ENCODE assay signal across 7 cellular contexts in the genomic region with DNA sequence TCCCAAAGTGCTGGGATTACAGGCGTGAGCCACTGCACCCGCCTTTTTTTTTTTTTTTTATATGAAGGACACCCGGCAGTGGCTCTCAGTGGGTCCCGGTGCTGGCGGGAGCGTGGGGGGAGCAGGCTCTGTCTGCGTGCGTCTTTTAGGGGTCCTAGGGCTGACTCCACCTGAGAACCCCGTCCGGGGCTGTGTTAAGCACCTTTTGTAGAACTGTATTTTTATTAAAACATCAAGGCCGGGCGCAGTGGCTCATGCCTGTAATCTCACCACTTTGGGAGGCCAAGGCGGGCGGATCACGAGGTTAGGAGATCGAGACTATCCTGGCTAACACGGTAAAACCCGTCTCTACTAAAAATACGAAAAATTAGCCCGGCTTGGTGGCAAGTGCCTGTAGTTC. TPM values are rescaled to one million over a fixed set of nuclear protein-coding genes. Genes with fewer than 3 reads are reported as not detected.
DNase-seq lines count a peak whose midpoint lies in the region; ATAC-seq and TF ChIP-seq lines count a peak whose summit lies in the region.
"Not testable (repeated sequence)": the region's sequence is repeated elsewhere in the genome, so short reads cannot be mapped to it uniquely, and the experiment has no call there.

No MANE protein-coding gene starts in this region.

- H3K9me3 ChIP-seq in H9 (ENCODE audit: control insufficient read depth, low read depth, low read length); T-helper 17 cell (ENCODE audit: control insufficient read depth, low read length, poor library complexity, severe bottlenecking): not testable (repeated sequence)

- H3K4me3 Mint-ChIP-seq in Calu3 (ENCODE audit: low read depth, unreplicated experiment) (peak overlapping the region; percentile 58), H9 (peak overlapping the region; percentile 72; a peak in 4 of 5 replicates), T-helper 17 cell (peak overlapping the region; percentile 43), mesothelial cell of epicardium (peak overlapping the region; percentile 69), progenitor cell of endocrine pancreas (ENCODE audit: low read depth) (peak overlapping the region; percentile 68)
- peak overlapping the region; percentile 58 for H3K4me3 Mint-ChIP-seq in activated naive CD8-positive, alpha-beta T cell treated with anti-CD3 and anti-CD28 coated beads, Interleukin-2, amount 10 ng/mL, durations not matched to agents 7 days and 5 days

- H3K23me2 ChIP-seq in H9 (ENCODE audit: insufficient read length, low read depth, low read length, poor library complexity, severe bottlenecking): not testable (repeated sequence)

- H3K27me3 Mint-ChIP-seq in Calu3 (ENCODE audit: unreplicated experiment) (peaks cover 91% of the 10 kb centered on the region), H9 (ENCODE audit: low read depth) (peaks cover 52% of the 10 kb centered on the region), T-helper 17 cell (peaks cover 54% of the 10 kb centered on the region), mesothelial cell of epicardium (ENCODE audit: low read depth) (peaks cover 30% of the 10 kb centered on the region), progenitor cell of endocrine pancreas (peaks cover 49% of the 10 kb centered on the region)
- H3K27me3 Mint-ChIP-seq in activated naive CD8-positive, alpha-beta T cell treated with anti-CD3 and anti-CD28 coated beads, Interleukin-2, amount 10 ng/mL, durations not matched to agents 7 days and 5 days: peaks cover 38% of the 10 kb centered on the region

- H4K5ac ChIP-seq in H9 (ENCODE audit: insufficient read length, low read depth, low read length): not testable (repeated sequence)

- not testable (repeated sequence) for H2BK12ac ChIP-seq in H9 (ENCODE audit: insufficient read length, low read depth, low read length)

- DNase-seq in Calu3; H9; T-helper 17 cell; activated naive CD8-positive, alpha-beta T cell treated with anti-CD3 and anti-CD28 coated beads, Interleukin-2, amount 10 ng/mL, durations not matched to agents 7 days and 5 days; mesothelial cell of epicardium (ENCODE audit: low spot score in 2 of 2, unreplicated experiment in 2 of 2); progenitor cell of endocrine pancreas (ENCODE audit: low spot score, unreplicated experiment): not testable (repeated sequence)
- peak; percentile 50 for DNase-seq in cardiac septum (ENCODE audit: low spot score)

- POLR2A ChIA-PET in activated naive CD8-positive, alpha-beta T cell treated with anti-CD3 and anti-CD28 coated beads, Interleukin-2, amount 10 ng/mL, durations not matched to agents 7 days and 5 days (lab: Charles Lee): interaction anchor here (0.7 to 1.1 kb wide), 2 partner anchors 48 to 567 kb away, joined by 3 to 4 read pairs; partner anchors contain the start of gene GIMAP5

- not testable (repeated sequence) for H3T11ph ChIP-seq in H9 (ENCODE audit: low read length)

- not testable (repeated sequence) for H3K79me2 ChIP-seq in H9 (ENCODE audit: insufficient read depth, low read length)

- not testable (repeated sequence) for H3K4ac ChIP-seq in H9 (ENCODE audit: low read depth, low read length)

- not testable (repeated sequence) for H3K14ac ChIP-seq in H9 (ENCODE audit: insufficient read depth, low read length)

- H2AK5ac ChIP-seq in H9 (ENCODE audit: insufficient read length, low read length): not testable (repeated sequence)

- not testable (repeated sequence) for H3K79me1 ChIP-seq in H9 (ENCODE audit: insufficient read depth, low read depth, low read length, poor library complexity, severe bottlenecking)

- intact Hi-C loops in Calu3 (cut with micrococcal nuclease; ENCODE audit: unreplicated experiment) (loop anchor here (5.0 kb wide), 3 partner anchors 57 to 527 kb away; partner anchors contain the start of gene SMARCD3), cardiac septum (cut with DNase I) (loop anchor here (5.0 kb wide), 1 partner anchor 132 kb away; no protein-coding TSS in a partner anchor)

- not testable (repeated sequence) for H2BK20ac ChIP-seq in H9 (ENCODE audit: low read depth, low read length, poor library complexity, severe bottlenecking)

- no CpG with 5 or more reads among the region's 20 CpGs for WGBS in H9 (ENCODE audit: extremely low coverage, insufficient read length, low lambda C conversion rate)

- not testable (repeated sequence) for H3K56ac ChIP-seq in H9 (ENCODE audit: insufficient read length, low read depth, low read length)

- not testable (repeated sequence) for H4K20me1 ChIP-seq in H9 (ENCODE audit: control insufficient read depth, insufficient read depth, insufficient read length)

- H3K36me3 Mint-ChIP-seq in Calu3 (ENCODE audit: insufficient read depth, unreplicated experiment); H9 (ENCODE audit: insufficient read depth in 1 of 3, low read depth in 3 of 3); T-helper 17 cell (ENCODE audit: low read depth); activated naive CD8-positive, alpha-beta T cell treated with anti-CD3 and anti-CD28 coated beads, Interleukin-2, amount 10 ng/mL, durations not matched to agents 7 days and 5 days; mesothelial cell of epicardium; progenitor cell of endocrine pancreas (ENCODE audit: insufficient read depth): not testable (repeated sequence)

- not testable (repeated sequence) for ATAC-seq in T-helper 17 cell; activated naive CD8-positive, alpha-beta T cell treated with anti-CD3 and anti-CD28 coated beads, Interleukin-2, amount 10 ng/mL, durations not matched to agents 7 days and 5 days (ENCODE audit: low read depth)

- H3K27me3 ChIP-seq in H9 (ENCODE audit: insufficient read depth, low read length): not testable (repeated sequence)

- H3K18ac ChIP-seq in H9 (ENCODE audit: insufficient read length, low read depth, low read length): not testable (repeated sequence)

- H2BK5ac ChIP-seq in H9 (ENCODE audit: insufficient read length, low read length): not testable (repeated sequence)

- H2AFZ ChIP-seq in H9 (ENCODE audit: low read length): not testable (repeated sequence)

- not testable (repeated sequence) for H3K23ac ChIP-seq in H9 (ENCODE audit: insufficient read length, low read depth, low read length)

- H3K27ac ChIP-seq in H9 (ENCODE audit: insufficient read length, low read depth, low read length): not testable (repeated sequence)

- not testable (repeated sequence) for H4K91ac ChIP-seq in H9 (ENCODE audit: insufficient read length, low read depth, low read length)

- not testable (repeated sequence) for H2BK120ac ChIP-seq in H9 (ENCODE audit: low read depth, low read length, poor library complexity, severe bottlenecking)

- H3K27ac Mint-ChIP-seq in Calu3 (ENCODE audit: unreplicated experiment); H9; T-helper 17 cell; activated naive CD8-positive, alpha-beta T cell treated with anti-CD3 and anti-CD28 coated beads, Interleukin-2, amount 10 ng/mL, durations not matched to agents 7 days and 5 days; mesothelial cell of epicardium; progenitor cell of endocrine pancreas: not testable (repeated sequence)

- not testable (repeated sequence) for H3K4me1 ChIP-seq in H9 (ENCODE audit: insufficient read depth, low read length)

- CTCF ChIA-PET in Calu3 (lab: Charles Lee): not testable (repeated sequence)

- H4K8ac ChIP-seq in H9 (replicated peaks; ENCODE audit: insufficient read length, low read depth, low read length): not testable (repeated sequence)

- peak overlapping the region; percentile 35 for H3K4me2 ChIP-seq in H9 (ENCODE audit: insufficient read depth, insufficient read length, low read length)

- H3K9me3 Mint-ChIP-seq in Calu3 (ENCODE audit: low read depth, unreplicated experiment); H9; activated naive CD8-positive, alpha-beta T cell treated with anti-CD3 and anti-CD28 coated beads, Interleukin-2, amount 10 ng/mL, durations not matched to agents 7 days and 5 days; mesothelial cell of epicardium; progenitor cell of endocrine pancreas (ENCODE audit: low read depth): not testable (repeated sequence)

- H3K9ac ChIP-seq in H9 (ENCODE audit: extremely low read depth, insufficient read length, low read length): not testable (repeated sequence)

- BruUV-seq in Calu3 (replicated peaks; lab: Mats Ljungman, UMichigan): not testable (repeated sequence)

- not testable (repeated sequence) for H2BK15ac ChIP-seq in H9 (ENCODE audit: low read depth, low read length)

- not testable (repeated sequence) for H3K4me1 Mint-ChIP-seq in Calu3 (ENCODE audit: low read depth, unreplicated experiment); T-helper 17 cell
- H3K4me1 Mint-ChIP-seq in H9 (peaks cover 8 to 11% of the 10 kb centered on the region in 2 experiments), mesothelial cell of epicardium (peaks cover 13% of the 10 kb centered on the region), progenitor cell of endocrine pancreas (ENCODE audit: low read depth) (peaks cover 16% of the 10 kb centered on the region)
- peaks cover 16% of the 10 kb centered on the region for H3K4me1 Mint-ChIP-seq in activated naive CD8-positive, alpha-beta T cell treated with anti-CD3 and anti-CD28 coated beads, Interleukin-2, amount 10 ng/mL, durations not matched to agents 7 days and 5 days

- not testable (repeated sequence) for TF ChIP-seq CTCF in Calu3 (IDR thresholded peaks at IDR 0.05; ENCODE audit: unreplicated experiment); H9 (conservative IDR thresholded peaks at IDR 0.05); mesothelial cell of epicardium (IDR thresholded peaks at IDR 0.05; ENCODE audit: unreplicated experiment); progenitor cell of endocrine pancreas (IDR thresholded peaks at IDR 0.05; ENCODE audit: unreplicated experiment)

RNA-seq across cellular contexts. Expression of gene NUB1, which starts 37.3 kb away (rescaled TPM):
- total RNA-seq in Calu3 (2022) (56.2 and 69.2 TPM in 2 replicates), H9 (2021) (45.8 and 48.5 TPM in 2 replicates), T-helper 17 cell (10 to 100 TPM; 71.9 to 87.2 TPM), cardiac septum (32.6 TPM), mesothelial cell of epicardium (47.7 to 52.4 TPM (median 52.3 TPM) in 3 replicates), progenitor cell of endocrine pancreas (49.0 and 53.5 TPM in 2 replicates)
- 10 to 100 TPM; 84.8 to 91.8 TPM for total RNA-seq in activated naive CD8-positive, alpha-beta T cell treated with anti-CD3 and anti-CD28 coated beads, Interleukin-2, amount 10 ng/mL, durations not matched to agents 7 days and 5 days

RNA-seq across cellular contexts. Expression of gene SMARCD3, which starts 55.8 kb away (rescaled TPM):
- total RNA-seq in Calu3 (2022): 2.3 and 4.1 TPM in 2 replicates
- 4.7 and 5.0 TPM in 2 replicates for total RNA-seq in H9 (2021)
- 10 to 100 TPM in 1 of 2 donors, 1 to 10 TPM in 1; 9.8 to 10.7 TPM for total RNA-seq in T-helper 17 cell
- total RNA-seq in activated naive CD8-positive, alpha-beta T cell treated with anti-CD3 and anti-CD28 coated beads, Interleukin-2, amount 10 ng/mL, durations not matched to agents 7 days and 5 days: 10 to 100 TPM in 1 of 2 experiments, 1 to 10 TPM in 1; 7.8 to 12.6 TPM
- 112 TPM for total RNA-seq in cardiac septum
- total RNA-seq in mesothelial cell of epicardium: 114 to 119 TPM (median 116 TPM) in 3 replicates
- total RNA-seq in progenitor cell of endocrine pancreas: 51.1 and 52.9 TPM in 2 replicates
